In genomic region chrX:101208152-101208905, GRCh38 we compare ENCODE assay signal across 10 cellular contexts.
DNase-seq lines count a peak whose midpoint lies in the region; ATAC-seq, FAIRE-seq and TF ChIP-seq lines count a peak whose summit lies in the region.
"Had no signal": no experiment of that assay in that cellular context is flagged by ENCODE, and none has a peak within 500 bp of the region (broad histone marks: within the 10 kb centered on the region; RNA-seq: fewer than 3 reads in every experiment).

No MANE protein-coding gene starts in this region.

- H3K36me3 ChIP-seq in OCI-LY1 (ENCODE audit: insufficient read depth, low read length) (no peaks in the 10 kb centered on the region), muscle layer of colon (ENCODE audit: insufficient read depth, low read length) (no peaks in the 10 kb centered on the region)
- H3K36me3 ChIP-seq: colonic mucosa had no signal

- in situ Hi-C loops in GM13976 (cut with MboI; ENCODE audit: low sequenced_read_pairs, unreplicated experiment), result no loop called here

- H3K4me3 ChIP-seq in OCI-LY1 (ENCODE audit: low read depth, low read length, poor library complexity, severe bottlenecking), result no peak overlapping the region
- H3K4me3 ChIP-seq in muscle layer of colon (ENCODE audit: low read depth in 1 of 2, low read length in 2 of 2), result no peak overlapping the region
- H3K4me3 ChIP-seq: colonic mucosa, psoas muscle had no signal

- no peaks in the 10 kb centered on the region for H3K9me3 ChIP-seq in OCI-LY1 (ENCODE audit: low read length)
- H3K9me3 ChIP-seq in muscle layer of colon (ENCODE audit: low read length), result no peaks in the 10 kb centered on the region
- H3K9me3 ChIP-seq: colonic mucosa, psoas muscle had no signal

- no peaks in the 10 kb centered on the region for H3K27me3 ChIP-seq in OCI-LY1 (ENCODE audit: insufficient read depth, low read length)
- H3K27me3 ChIP-seq in muscle layer of colon (ENCODE audit: control insufficient read depth in 1 of 2, insufficient read depth in 2 of 2, low read length in 2 of 2), result no peaks in the 10 kb centered on the region
- H3K27me3 ChIP-seq: colonic mucosa had no signal

- H3K4me2 ChIP-seq in OCI-LY1 (ENCODE audit: low read length), result no peak overlapping the region

- no peak for TF ChIP-seq CTCF in OCI-LY1 (IDR thresholded peaks at IDR 0.05; ENCODE audit: low read length)
- TF ChIP-seq CTCF in GM13976 (IDR thresholded peaks at IDR 0.05; ENCODE audit: borderline replicate concordance, control extremely low read depth, extremely low read depth, insufficient read depth, missing control alignments), result no peak

- peak overlapping the region; percentile 66 for H3K27ac ChIP-seq in OCI-LY1 (ENCODE audit: low read depth, low read length, poor library complexity, severe bottlenecking)
- H3K27ac ChIP-seq in muscle layer of colon (ENCODE audit: low read depth, low read length), result peak overlapping the region; percentile 25
- H3K27ac ChIP-seq: colonic mucosa, psoas muscle had no signal

- H3F3A ChIP-seq in OCI-LY1 (ENCODE audit: insufficient read depth, low read length), result no peaks in the 10 kb centered on the region

- H2AFZ ChIP-seq in OCI-LY1 (ENCODE audit: low read length), result no peak overlapping the region

- ATAC-seq in GM21576 (IDR thresholded peaks at IDR 0.05; ENCODE audit: unreplicated experiment), result peak; percentile 57
- ATAC-seq: psoas muscle had no signal

- H3K4me1 ChIP-seq in OCI-LY1 (ENCODE audit: insufficient read depth, low read length, severe bottlenecking) (peaks cover 22% of the 10 kb centered on the region), muscle layer of colon (ENCODE audit: insufficient read depth, low read length) (peaks cover 24% of the 10 kb centered on the region)
- H3K4me1 ChIP-seq: colonic mucosa, psoas muscle had no signal

- H3K79me2 ChIP-seq in OCI-LY1 (ENCODE audit: insufficient read depth, low read length), result no peaks in the 10 kb centered on the region

- no peak for DNase-seq in GM18507 (ENCODE audit: extremely low spot score, insufficient read length, low read depth)
- DNase-seq in NCI-H69 (lab: John Stamatoyannopoulos, UW), result no peak
- no peak for DNase-seq in GM13976 (ENCODE audit: low spot score)
- no peak for DNase-seq in activated CD4-positive, alpha-beta T cell treated with anti-CD3 and anti-CD28 coated beads for 48 hours
- DNase-seq: colonic mucosa, H7, psoas muscle had no signal

- H3K9me2 ChIP-seq in OCI-LY1 (ENCODE audit: low read depth, low read length), result no peaks in the 10 kb centered on the region

- H3K9ac ChIP-seq in OCI-LY1 (ENCODE audit: low read length) (no peak overlapping the region; the same call in 1 of the 2 replicates), muscle layer of colon (ENCODE audit: low read length) (no peak overlapping the region)

- H4K20me1 ChIP-seq in OCI-LY1 (ENCODE audit: insufficient read depth, low read length), result no peaks in the 10 kb centered on the region

- peak; percentile 53 for FAIRE-seq in GM18507 (lab: Jason Lieb, UNC)
